In the genomic region with DNA sequence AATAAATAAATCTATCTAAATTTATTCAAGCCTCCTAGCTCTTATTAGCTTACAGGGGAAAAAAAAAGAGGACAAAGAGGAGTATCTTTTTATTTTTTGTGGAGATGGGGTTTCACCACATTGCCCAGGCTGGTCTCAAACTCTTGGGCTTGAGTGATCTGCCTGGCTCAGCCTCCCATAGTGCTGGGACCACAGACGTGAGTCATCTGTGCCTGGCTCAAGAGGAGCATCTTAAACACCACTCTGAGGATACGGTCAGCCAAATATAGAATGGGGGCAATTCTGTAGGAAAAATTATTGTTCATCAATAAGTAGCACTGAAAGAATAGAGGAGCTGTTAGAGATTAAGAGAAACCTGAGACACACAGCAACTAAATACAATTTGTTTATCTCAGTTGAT, we compare ENCODE assay signal across 1 cellular context.
TF ChIP-seq lines count a peak whose summit lies in the region.

No MANE protein-coding gene starts in this region.

TF ChIP-seq in IMR-90, 13 proteins besides CTCF, POLR2A, EP300 and RAD21:
- TF ChIP-seq MAFK (IDR thresholded peaks at IDR 0.05; ENCODE audit: low read depth, low read length) (no peak), SMC3 (IDR thresholded peaks at IDR 0.05; ENCODE audit: low read depth, low read length) (0 out of 2 replicates have a peak, but pooled peaks have one; percentile 7)
- TF ChIP-seq, protein P1, sequence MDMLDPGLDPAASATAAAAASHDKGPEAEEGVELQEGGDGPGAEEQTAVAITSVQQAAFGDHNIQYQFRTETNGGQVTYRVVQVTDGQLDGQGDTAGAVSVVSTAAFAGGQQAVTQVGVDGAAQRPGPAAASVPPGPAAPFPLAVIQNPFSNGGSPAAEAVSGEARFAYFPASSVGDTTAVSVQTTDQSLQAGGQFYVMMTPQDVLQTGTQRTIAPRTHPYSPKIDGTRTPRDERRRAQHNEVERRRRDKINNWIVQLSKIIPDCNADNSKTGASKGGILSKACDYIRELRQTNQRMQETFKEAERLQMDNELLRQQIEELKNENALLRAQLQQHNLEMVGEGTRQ (IDR thresholded peaks at IDR 0.05; ENCODE audit: low read depth, low read length) = no peak
